Comparison of ENCODE assay signal across 9 cellular contexts in the genomic region with DNA sequence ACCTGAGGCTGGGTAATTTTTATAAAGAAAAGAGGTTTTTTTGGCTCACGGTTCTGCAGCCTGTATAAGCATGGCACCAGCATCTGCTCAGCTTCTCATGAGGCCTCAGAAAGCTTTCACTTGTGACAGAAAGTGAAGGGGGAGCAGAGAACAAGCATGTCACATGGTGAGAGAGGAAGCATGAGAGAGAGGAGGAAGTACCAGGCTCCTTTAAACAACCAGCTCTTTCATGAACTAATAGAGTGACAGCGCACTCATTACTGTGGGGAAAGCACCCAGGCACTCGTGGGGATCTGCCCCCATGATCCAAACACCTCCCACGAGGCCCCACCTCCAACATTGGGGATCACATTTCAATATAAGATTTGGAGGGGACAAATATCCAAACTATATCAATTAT.
DNase-seq lines count a peak whose midpoint lies in the region; ATAC-seq and TF ChIP-seq lines count a peak whose summit lies in the region.
"Had no signal": no experiment of that assay in that cellular context is flagged by ENCODE, and none has a peak within 500 bp of the region (broad histone marks: within the 10 kb centered on the region; RNA-seq: fewer than 3 reads in every experiment).

No MANE protein-coding gene starts in this region.

- H3K36me3 ChIP-seq in DOHH2 (ENCODE audit: control insufficient read depth, low read length), result no peaks in the 10 kb centered on the region

- no peaks in the 10 kb centered on the region for H3K9me2 ChIP-seq in DOHH2 (replicated peaks; ENCODE audit: control insufficient read depth, low read length)

- H3K4me2 ChIP-seq in DOHH2 (ENCODE audit: low read length), result peak overlapping the region; percentile 26

- H3K4me3 ChIP-seq in DOHH2 (ENCODE audit: low read length), result no peak overlapping the region

- no peaks in the 10 kb centered on the region for H3K9me3 ChIP-seq in DOHH2 (ENCODE audit: control insufficient read depth, insufficient read depth, low read length)

- DNase-seq in NOMO-1 treated with dmso at 0.1 percent for 144 hours (lab: John Stamatoyannopoulos, UW; ENCODE audit: unreplicated experiment), result peak; percentile 34
- DNase-seq in globus pallidus (ENCODE audit: low spot score), result peak; percentile 86
- DNase-seq in NCI-H1930 (lab: John Stamatoyannopoulos, UW), result no peak

- TF ChIP-seq CTCF in DOHH2 (IDR thresholded peaks at IDR 0.05; ENCODE audit: low read depth, low read length, poor library complexity, severe bottlenecking), result no peak

- H3K27me3 ChIP-seq in DOHH2 (ENCODE audit: control insufficient read depth, low read length), result no peaks in the 10 kb centered on the region

- H4K20me1 ChIP-seq in DOHH2 (ENCODE audit: control insufficient read depth, insufficient read depth, low read depth, low read length), result no peaks in the 10 kb centered on the region

- ATAC-seq in GM21528 (IDR thresholded peaks at IDR 0.05; ENCODE audit: low FRiP score, unreplicated experiment) (peak; percentile 78), GM19467 (IDR thresholded peaks at IDR 0.05; ENCODE audit: unreplicated experiment) (no peak), GM21717 (IDR thresholded peaks at IDR 0.05; ENCODE audit: unreplicated experiment) (no peak), GM19324 (IDR thresholded peaks at IDR 0.05; ENCODE audit: low FRiP score, unreplicated experiment) (no peak)
- ATAC-seq: HCT116 had no signal

- H3K79me2 ChIP-seq in DOHH2 (ENCODE audit: control insufficient read depth, low read length), result peaks cover 7% of the 10 kb centered on the region; the same call in 1 of the 2 replicates

- H3K27ac ChIP-seq in DOHH2 (ENCODE audit: low read depth, low read length), result no peak overlapping the region

- no peaks in the 10 kb centered on the region; the same call in 1 of the 2 replicates for H3F3A ChIP-seq in DOHH2 (ENCODE audit: control insufficient read depth, insufficient read depth)

- H3K4me1 ChIP-seq in DOHH2 (ENCODE audit: control insufficient read depth, low read length), result peaks cover 15% of the 10 kb centered on the region

Comparison
In these comparisons a context has a peak if more than half of its experiments do, and no peak if none do; other contexts are left out.
1. DNase-seq: peak in NOMO-1 treated with dmso at 0.1 percent for 144 hours (single experiment) and globus pallidus (single experiment); none in NCI-H1930 (0 of 2).